28 cellular contexts compared by ENCODE assay signal in the genomic region with DNA sequence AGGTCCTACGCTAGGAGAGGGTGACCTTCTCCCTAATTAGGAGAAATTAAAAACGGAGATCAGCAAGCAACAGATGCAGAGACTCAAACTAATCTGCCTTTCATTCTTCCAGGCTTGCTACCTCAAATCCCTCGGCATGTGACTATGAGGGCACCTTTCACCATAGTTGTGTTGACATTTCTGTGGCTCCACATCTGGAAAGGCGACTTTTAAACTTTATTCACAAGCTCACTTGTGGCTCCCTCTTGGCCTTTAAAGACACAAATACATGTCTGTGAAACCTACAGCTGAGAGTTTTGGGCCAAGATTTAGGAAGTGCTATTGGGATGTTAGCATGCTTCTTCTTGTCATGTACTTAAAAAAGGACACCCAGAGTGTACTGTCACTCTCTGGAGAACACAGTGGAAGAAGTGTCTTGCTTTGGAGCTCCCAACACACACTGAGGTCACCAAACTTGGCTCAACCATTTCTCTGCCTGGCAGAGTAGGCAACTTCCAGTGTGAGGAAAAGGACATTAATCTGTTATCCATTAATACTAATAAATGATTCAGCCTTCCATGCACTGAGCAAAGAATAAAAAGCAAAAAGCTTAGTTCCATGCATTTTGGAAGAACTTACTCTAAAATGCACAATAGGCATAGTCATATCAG.
"Had no signal": no experiment of that assay in that cellular context is flagged by ENCODE, and none has a peak within 500 bp of the region (broad histone marks: within the 10 kb centered on the region; RNA-seq: fewer than 3 reads in every experiment).

No MANE protein-coding gene starts in this region.

- H3K4me1 ChIP-seq: SJSA1 had no signal

- H3K4me2 ChIP-seq: KMS-11, SK-N-SH had no signal

- FAIRE-seq: TTC549 had no signal

- H3K9me3 ChIP-seq: SJSA1, SK-N-SH had no signal

- ATAC-seq: activated T-cell treated with anti-CD3 and anti-CD28 coated beads, Interleukin-2, amount 50 U/mL, for 72 hours; activated T-helper 17 cell treated with anti-CD3 and anti-CD28 coated beads, Interleukin-2, amount 50 U/mL, for 72 hours; Panc1 had no signal

- DNase-seq: activated B cell treated with CpG ODN at 0.5 μM for 24 hours; activated CD4-positive, alpha-beta memory T cell treated with anti-CD3 and anti-CD28 coated beads, Interleukin-2, amount 10 ng/mL, durations not matched to agents 7 days and 5 days; activated CD4-positive, alpha-beta T cell treated with anti-CD3 and anti-CD28 coated beads for 1 hour; activated CD4-positive, alpha-beta T cell treated with anti-CD3 and anti-CD28 coated beads for 48 hours; activated effector memory CD4-positive, alpha-beta T cell treated with anti-CD3 and anti-CD28 coated beads, Interleukin-2, amount 50 U/mL, for 16 hours; activated naive CD4-positive, alpha-beta T cell; activated naive CD4-positive, alpha-beta T cell treated with anti-CD3 and anti-CD28 coated beads, Interleukin-2, amount 50 U/mL, for 16 hours; activated naive CD8-positive, alpha-beta T cell treated with anti-CD3 and anti-CD28 coated beads for 36 hours; activated T-cell treated with anti-CD3 and anti-CD28 coated beads, Interleukin-2, amount 50 U/mL, for 1 hour; activated T-cell treated with anti-CD3 and anti-CD28 coated beads, Interleukin-2, amount 50 U/mL, for 72 hours; amniotic stem cell; aorta; brain microvascular endothelial cell; MM.1S; MV-4-11; NCI-H1092; NCI-H1436 treated with DMSO at 0.1 percent for 48 hours; NCI-H1694 treated with DMSO at 0.1 percent for 48 hours; NCI-H2029; NCI-H345; NCI-H524 treated with DMSO at 0.1 percent for 48 hours; SHP77 treated with DMSO at 0.1 percent for 48 hours; SK-N-SH had no signal

- H3K36me3 ChIP-seq: brain microvascular endothelial cell, SJSA1 had no signal

- H3K27ac ChIP-seq: brain microvascular endothelial cell, KMS-11, SJSA1 had no signal

- H3K27me3 ChIP-seq: brain microvascular endothelial cell, SJSA1 had no signal

- H3K9ac ChIP-seq: KMS-11, SK-N-SH had no signal

- H3K4me3 ChIP-seq: SJSA1 had no signal
